Comparison of ENCODE assay signal across 1 cellular context in genomic region chr10:3140280-3140679, GRCh38.
TF ChIP-seq lines count a peak whose summit lies in the region.

No MANE protein-coding gene starts in this region.

TF ChIP-seq in GM23338, 12 proteins besides CTCF, POLR2A, EP300 and RAD21 (continued from another document):
- TF ChIP-seq, protein P1, sequence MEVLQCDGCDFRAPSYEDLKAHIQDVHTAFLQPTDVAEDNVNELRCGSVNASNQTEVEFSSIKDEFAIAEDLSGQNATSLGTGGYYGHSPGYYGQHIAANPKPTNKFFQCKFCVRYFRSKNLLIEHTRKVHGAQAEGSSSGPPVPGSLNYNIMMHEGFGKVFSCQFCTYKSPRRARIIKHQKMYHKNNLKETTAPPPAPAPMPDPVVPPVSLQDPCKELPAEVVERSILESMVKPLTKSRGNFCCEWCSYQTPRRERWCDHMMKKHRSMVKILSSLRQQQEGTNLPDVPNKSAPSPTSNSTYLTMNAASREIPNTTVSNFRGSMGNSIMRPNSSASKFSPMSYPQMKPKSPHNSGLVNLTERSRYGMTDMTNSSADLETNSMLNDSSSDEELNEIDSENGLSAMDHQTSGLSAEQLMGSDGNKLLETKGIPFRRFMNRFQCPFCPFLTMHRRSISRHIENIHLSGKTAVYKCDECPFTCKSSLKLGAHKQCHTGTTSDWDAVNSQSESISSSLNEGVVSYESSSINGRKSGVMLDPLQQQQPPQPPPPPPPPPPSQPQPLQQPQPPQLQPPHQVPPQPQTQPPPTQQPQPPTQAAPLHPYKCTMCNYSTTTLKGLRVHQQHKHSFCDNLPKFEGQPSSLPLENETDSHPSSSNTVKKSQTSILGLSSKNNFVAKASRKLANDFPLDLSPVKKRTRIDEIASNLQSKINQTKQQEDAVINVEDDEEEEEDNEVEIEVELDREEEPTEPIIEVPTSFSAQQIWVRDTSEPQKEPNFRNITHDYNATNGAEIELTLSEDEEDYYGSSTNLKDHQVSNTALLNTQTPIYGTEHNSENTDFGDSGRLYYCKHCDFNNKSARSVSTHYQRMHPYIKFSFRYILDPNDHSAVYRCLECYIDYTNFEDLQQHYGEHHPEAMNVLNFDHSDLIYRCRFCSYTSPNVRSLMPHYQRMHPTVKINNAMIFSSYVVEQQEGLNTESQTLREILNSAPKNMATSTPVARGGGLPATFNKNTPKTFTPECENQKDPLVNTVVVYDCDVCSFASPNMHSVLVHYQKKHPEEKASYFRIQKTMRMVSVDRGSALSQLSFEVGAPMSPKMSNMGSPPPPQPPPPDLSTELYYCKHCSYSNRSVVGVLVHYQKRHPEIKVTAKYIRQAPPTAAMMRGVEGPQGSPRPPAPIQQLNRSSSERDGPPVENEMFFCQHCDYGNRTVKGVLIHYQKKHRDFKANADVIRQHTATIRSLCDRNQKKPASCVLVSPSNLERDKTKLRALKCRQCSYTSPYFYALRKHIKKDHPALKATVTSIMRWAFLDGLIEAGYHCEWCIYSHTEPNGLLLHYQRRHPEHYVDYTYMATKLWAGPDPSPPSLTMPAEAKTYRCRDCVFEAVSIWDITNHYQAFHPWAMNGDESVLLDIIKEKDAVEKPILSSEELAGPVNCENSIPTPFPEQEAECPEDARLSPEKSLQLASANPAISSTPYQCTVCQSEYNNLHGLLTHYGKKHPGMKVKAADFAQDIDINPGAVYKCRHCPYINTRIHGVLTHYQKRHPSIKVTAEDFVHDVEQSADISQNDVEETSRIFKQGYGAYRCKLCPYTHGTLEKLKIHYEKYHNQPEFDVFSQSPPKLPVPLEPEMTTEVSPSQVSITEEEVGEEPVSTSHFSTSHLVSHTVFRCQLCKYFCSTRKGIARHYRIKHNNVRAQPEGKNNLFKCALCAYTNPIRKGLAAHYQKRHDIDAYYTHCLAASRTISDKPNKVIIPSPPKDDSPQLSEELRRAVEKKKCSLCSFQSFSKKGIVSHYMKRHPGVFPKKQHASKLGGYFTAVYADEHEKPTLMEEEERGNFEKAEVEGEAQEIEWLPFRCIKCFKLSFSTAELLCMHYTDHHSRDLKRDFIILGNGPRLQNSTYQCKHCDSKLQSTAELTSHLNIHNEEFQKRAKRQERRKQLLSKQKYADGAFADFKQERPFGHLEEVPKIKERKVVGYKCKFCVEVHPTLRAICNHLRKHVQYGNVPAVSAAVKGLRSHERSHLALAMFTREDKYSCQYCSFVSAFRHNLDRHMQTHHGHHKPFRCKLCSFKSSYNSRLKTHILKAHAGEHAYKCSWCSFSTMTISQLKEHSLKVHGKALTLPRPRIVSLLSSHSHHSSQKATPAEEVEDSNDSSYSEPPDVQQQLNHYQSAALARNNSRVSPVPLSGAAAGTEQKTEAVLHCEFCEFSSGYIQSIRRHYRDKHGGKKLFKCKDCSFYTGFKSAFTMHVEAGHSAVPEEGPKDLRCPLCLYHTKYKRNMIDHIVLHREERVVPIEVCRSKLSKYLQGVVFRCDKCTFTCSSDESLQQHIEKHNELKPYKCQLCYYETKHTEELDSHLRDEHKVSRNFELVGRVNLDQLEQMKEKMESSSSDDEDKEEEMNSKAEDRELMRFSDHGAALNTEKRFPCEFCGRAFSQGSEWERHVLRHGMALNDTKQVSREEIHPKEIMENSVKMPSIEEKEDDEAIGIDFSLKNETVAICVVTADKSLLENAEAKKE (CRISPR knock-in tag; IDR thresholded peaks at IDR 0.05), result no peak
- no peak for TF ChIP-seq POLR2AphosphoS5 (IDR thresholded peaks at IDR 0.05; ENCODE audit: low read depth)
- TF ChIP-seq, protein P2, sequence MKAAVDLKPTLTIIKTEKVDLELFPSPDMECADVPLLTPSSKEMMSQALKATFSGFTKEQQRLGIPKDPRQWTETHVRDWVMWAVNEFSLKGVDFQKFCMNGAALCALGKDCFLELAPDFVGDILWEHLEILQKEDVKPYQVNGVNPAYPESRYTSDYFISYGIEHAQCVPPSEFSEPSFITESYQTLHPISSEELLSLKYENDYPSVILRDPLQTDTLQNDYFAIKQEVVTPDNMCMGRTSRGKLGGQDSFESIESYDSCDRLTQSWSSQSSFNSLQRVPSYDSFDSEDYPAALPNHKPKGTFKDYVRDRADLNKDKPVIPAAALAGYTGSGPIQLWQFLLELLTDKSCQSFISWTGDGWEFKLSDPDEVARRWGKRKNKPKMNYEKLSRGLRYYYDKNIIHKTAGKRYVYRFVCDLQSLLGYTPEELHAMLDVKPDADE (IDR thresholded peaks at IDR 0.05), result no peak
- TF ChIP-seq ZNF114 (CRISPR knock-in tag; IDR thresholded peaks at IDR 0.05), result no peak
- no peak for TF ChIP-seq JUNB (IDR thresholded peaks at IDR 0.05; ENCODE audit: unreplicated experiment)
- TF ChIP-seq STAT1 (IDR thresholded peaks at IDR 0.05; ENCODE audit: unreplicated experiment), result no peak
- TF ChIP-seq CREB1 (CRISPR knock-in tag; IDR thresholded peaks at IDR 0.05; ENCODE audit: low read depth), result no peak
- TF ChIP-seq REST (IDR thresholded peaks at IDR 0.05; ENCODE audit: unreplicated experiment), result no peak
